Comparison of ENCODE assay signal across 1 cellular context in the genomic region with DNA sequence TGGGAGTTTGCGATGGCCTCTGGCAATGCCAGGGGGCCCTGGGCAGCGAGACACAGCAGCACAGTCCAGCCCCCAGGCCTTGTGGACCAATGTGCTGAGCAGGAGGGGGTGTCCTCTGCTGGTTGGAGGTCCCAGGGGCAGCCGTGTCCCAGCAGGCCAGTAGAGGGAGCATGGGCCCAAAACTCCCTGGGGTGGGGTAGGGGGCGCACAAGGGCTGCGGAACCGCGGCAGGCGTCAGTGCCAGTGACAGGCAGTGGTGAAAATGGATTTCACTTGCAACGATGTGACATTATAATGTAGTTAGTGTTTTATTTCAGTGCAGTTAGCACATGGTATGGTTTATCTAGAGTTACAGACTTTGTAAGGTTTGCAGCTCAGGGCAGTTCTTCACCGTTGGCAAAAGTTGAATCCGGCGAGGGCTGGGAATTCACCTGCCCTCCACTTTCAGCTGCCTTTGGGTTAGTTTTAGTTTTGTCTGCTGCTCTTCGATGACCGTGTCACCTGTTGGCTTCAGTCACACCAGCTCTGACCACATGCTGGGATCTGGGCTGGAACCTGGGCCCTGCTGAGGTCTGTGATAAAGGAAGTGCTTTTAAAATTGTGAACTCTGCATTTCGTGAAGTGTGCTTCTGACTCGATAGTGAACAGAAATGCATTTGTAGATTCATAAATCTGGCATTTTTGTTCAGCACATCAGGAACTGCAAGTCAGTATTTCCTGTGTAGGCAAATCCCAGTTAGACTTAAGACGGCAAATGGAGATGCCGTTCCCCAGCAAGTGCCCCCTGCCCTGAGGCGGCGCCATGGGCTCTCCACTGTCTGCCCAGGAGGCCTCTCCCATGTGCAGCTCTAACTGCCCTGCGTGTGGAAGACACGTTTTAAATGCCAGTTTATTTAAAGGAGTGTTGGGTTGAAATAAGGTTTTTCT.
TF ChIP-seq lines count a peak whose summit lies in the region.

No MANE protein-coding gene starts in this region.

TF ChIP-seq in HepG2, 621 proteins besides CTCF, POLR2A, EP300 and RAD21 (continued from another document and continues in another):
- TF ChIP-seq, protein P1, sequence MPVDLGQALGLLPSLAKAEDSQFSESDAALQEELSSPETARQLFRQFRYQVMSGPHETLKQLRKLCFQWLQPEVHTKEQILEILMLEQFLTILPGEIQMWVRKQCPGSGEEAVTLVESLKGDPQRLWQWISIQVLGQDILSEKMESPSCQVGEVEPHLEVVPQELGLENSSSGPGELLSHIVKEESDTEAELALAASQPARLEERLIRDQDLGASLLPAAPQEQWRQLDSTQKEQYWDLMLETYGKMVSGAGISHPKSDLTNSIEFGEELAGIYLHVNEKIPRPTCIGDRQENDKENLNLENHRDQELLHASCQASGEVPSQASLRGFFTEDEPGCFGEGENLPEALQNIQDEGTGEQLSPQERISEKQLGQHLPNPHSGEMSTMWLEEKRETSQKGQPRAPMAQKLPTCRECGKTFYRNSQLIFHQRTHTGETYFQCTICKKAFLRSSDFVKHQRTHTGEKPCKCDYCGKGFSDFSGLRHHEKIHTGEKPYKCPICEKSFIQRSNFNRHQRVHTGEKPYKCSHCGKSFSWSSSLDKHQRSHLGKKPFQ (CRISPR knock-in tag; IDR thresholded peaks at IDR 0.05; ENCODE audit: insufficient replicate concordance): no peak
- TF ChIP-seq HOXA5 (CRISPR knock-in tag; IDR thresholded peaks at IDR 0.05): peak; percentile 79
- no peak for TF ChIP-seq ZNF816 (CRISPR knock-in tag; IDR thresholded peaks at IDR 0.05; ENCODE audit: borderline replicate concordance)
- TF ChIP-seq, protein P2, sequence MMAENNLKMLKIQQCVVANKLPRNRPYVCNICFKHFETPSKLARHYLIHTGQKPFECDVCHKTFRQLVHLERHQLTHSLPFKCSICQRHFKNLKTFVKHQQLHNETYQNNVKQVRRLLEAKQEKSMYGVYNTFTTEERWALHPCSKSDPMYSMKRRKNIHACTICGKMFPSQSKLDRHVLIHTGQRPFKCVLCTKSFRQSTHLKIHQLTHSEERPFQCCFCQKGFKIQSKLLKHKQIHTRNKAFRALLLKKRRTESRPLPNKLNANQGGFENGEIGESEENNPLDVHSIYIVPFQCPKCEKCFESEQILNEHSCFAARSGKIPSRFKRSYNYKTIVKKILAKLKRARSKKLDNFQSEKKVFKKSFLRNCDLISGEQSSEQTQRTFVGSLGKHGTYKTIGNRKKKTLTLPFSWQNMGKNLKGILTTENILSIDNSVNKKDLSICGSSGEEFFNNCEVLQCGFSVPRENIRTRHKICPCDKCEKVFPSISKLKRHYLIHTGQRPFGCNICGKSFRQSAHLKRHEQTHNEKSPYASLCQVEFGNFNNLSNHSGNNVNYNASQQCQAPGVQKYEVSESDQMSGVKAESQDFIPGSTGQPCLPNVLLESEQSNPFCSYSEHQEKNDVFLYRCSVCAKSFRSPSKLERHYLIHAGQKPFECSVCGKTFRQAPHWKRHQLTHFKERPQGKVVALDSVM (CRISPR knock-in tag; IDR thresholded peaks at IDR 0.05): no peak
- TF ChIP-seq MAFG (CRISPR knock-in tag; IDR thresholded peaks at IDR 0.05): no peak
- TF ChIP-seq SKI (IDR thresholded peaks at IDR 0.05; ENCODE audit: partially characterized antibody): no peak
- no peak for TF ChIP-seq CEBPB (IDR thresholded peaks at IDR 0.05; ENCODE audit: borderline replicate concordance, low read depth, low read length)
- no peak for TF ChIP-seq CC2D1A (CRISPR knock-in tag; IDR thresholded peaks at IDR 0.05)
- TF ChIP-seq ZNF577 (CRISPR knock-in tag; IDR thresholded peaks at IDR 0.05; ENCODE audit: borderline replicate concordance, low read depth): no peak
- peak; percentile 66; the same call in 1 of the 2 replicates for TF ChIP-seq ZNF619 (CRISPR knock-in tag; IDR thresholded peaks at IDR 0.05)
- TF ChIP-seq, protein P3, sequence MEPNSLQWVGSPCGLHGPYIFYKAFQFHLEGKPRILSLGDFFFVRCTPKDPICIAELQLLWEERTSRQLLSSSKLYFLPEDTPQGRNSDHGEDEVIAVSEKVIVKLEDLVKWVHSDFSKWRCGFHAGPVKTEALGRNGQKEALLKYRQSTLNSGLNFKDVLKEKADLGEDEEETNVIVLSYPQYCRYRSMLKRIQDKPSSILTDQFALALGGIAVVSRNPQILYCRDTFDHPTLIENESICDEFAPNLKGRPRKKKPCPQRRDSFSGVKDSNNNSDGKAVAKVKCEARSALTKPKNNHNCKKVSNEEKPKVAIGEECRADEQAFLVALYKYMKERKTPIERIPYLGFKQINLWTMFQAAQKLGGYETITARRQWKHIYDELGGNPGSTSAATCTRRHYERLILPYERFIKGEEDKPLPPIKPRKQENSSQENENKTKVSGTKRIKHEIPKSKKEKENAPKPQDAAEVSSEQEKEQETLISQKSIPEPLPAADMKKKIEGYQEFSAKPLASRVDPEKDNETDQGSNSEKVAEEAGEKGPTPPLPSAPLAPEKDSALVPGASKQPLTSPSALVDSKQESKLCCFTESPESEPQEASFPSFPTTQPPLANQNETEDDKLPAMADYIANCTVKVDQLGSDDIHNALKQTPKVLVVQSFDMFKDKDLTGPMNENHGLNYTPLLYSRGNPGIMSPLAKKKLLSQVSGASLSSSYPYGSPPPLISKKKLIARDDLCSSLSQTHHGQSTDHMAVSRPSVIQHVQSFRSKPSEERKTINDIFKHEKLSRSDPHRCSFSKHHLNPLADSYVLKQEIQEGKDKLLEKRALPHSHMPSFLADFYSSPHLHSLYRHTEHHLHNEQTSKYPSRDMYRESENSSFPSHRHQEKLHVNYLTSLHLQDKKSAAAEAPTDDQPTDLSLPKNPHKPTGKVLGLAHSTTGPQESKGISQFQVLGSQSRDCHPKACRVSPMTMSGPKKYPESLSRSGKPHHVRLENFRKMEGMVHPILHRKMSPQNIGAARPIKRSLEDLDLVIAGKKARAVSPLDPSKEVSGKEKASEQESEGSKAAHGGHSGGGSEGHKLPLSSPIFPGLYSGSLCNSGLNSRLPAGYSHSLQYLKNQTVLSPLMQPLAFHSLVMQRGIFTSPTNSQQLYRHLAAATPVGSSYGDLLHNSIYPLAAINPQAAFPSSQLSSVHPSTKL (CRISPR knock-in tag; IDR thresholded peaks at IDR 0.05): peak; percentile 62
- no peak for TF ChIP-seq PHF21A (CRISPR knock-in tag; IDR thresholded peaks at IDR 0.05)
- no peak for TF ChIP-seq ZNF44 (CRISPR knock-in tag; IDR thresholded peaks at IDR 0.05)
- TF ChIP-seq, protein P4, sequence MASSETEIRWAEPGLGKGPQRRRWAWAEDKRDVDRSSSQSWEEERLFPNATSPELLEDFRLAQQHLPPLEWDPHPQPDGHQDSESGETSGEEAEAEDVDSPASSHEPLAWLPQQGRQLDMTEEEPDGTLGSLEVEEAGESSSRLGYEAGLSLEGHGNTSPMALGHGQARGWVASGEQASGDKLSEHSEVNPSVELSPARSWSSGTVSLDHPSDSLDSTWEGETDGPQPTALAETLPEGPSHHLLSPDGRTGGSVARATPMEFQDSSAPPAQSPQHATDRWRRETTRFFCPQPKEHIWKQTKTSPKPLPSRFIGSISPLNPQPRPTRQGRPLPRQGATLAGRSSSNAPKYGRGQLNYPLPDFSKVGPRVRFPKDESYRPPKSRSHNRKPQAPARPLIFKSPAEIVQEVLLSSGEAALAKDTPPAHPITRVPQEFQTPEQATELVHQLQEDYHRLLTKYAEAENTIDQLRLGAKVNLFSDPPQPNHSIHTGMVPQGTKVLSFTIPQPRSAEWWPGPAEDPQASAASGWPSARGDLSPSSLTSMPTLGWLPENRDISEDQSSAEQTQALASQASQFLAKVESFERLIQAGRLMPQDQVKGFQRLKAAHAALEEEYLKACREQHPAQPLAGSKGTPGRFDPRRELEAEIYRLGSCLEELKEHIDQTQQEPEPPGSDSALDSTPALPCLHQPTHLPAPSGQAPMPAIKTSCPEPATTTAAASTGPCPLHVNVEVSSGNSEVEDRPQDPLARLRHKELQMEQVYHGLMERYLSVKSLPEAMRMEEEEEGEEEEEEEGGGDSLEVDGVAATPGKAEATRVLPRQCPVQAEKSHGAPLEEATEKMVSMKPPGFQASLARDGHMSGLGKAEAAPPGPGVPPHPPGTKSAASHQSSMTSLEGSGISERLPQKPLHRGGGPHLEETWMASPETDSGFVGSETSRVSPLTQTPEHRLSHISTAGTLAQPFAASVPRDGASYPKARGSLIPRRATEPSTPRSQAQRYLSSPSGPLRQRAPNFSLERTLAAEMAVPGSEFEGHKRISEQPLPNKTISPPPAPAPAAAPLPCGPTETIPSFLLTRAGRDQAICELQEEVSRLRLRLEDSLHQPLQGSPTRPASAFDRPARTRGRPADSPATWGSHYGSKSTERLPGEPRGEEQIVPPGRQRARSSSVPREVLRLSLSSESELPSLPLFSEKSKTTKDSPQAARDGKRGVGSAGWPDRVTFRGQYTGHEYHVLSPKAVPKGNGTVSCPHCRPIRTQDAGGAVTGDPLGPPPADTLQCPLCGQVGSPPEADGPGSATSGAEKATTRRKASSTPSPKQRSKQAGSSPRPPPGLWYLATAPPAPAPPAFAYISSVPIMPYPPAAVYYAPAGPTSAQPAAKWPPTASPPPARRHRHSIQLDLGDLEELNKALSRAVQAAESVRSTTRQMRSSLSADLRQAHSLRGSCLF (CRISPR knock-in tag; IDR thresholded peaks at IDR 0.05; ENCODE audit: borderline replicate concordance): no peak
- TF ChIP-seq, protein P5, sequence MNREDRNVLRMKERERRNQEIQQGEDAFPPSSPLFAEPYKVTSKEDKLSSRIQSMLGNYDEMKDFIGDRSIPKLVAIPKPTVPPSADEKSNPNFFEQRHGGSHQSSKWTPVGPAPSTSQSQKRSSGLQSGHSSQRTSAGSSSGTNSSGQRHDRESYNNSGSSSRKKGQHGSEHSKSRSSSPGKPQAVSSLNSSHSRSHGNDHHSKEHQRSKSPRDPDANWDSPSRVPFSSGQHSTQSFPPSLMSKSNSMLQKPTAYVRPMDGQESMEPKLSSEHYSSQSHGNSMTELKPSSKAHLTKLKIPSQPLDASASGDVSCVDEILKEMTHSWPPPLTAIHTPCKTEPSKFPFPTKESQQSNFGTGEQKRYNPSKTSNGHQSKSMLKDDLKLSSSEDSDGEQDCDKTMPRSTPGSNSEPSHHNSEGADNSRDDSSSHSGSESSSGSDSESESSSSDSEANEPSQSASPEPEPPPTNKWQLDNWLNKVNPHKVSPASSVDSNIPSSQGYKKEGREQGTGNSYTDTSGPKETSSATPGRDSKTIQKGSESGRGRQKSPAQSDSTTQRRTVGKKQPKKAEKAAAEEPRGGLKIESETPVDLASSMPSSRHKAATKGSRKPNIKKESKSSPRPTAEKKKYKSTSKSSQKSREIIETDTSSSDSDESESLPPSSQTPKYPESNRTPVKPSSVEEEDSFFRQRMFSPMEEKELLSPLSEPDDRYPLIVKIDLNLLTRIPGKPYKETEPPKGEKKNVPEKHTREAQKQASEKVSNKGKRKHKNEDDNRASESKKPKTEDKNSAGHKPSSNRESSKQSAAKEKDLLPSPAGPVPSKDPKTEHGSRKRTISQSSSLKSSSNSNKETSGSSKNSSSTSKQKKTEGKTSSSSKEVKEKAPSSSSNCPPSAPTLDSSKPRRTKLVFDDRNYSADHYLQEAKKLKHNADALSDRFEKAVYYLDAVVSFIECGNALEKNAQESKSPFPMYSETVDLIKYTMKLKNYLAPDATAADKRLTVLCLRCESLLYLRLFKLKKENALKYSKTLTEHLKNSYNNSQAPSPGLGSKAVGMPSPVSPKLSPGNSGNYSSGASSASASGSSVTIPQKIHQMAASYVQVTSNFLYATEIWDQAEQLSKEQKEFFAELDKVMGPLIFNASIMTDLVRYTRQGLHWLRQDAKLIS (CRISPR knock-in tag; IDR thresholded peaks at IDR 0.05): no peak
- TF ChIP-seq ZNF10 (CRISPR knock-in tag; IDR thresholded peaks at IDR 0.05; ENCODE audit: borderline replicate concordance, low read depth): no peak
- TF ChIP-seq FOXK1 (CRISPR knock-in tag; IDR thresholded peaks at IDR 0.05; ENCODE audit: borderline replicate concordance, low read depth): no peak; the same call in 1 of the 2 replicates
- TF ChIP-seq ETV5 (CRISPR knock-in tag; IDR thresholded peaks at IDR 0.05; ENCODE audit: borderline replicate concordance): peak; percentile 59; the same call in 1 of the 2 replicates
- TF ChIP-seq ZNF121 (CRISPR knock-in tag; IDR thresholded peaks at IDR 0.05): no peak
- TF ChIP-seq NFRKB (IDR thresholded peaks at IDR 0.05): no peak
- TF ChIP-seq ZNF251 (CRISPR knock-in tag; IDR thresholded peaks at IDR 0.05): no peak
- TF ChIP-seq GATAD1 (CRISPR knock-in tag; IDR thresholded peaks at IDR 0.05): peak; percentile 77
- TF ChIP-seq ZNF670 (CRISPR knock-in tag; IDR thresholded peaks at IDR 0.05; ENCODE audit: borderline replicate concordance): no peak
- TF ChIP-seq, protein P6, sequence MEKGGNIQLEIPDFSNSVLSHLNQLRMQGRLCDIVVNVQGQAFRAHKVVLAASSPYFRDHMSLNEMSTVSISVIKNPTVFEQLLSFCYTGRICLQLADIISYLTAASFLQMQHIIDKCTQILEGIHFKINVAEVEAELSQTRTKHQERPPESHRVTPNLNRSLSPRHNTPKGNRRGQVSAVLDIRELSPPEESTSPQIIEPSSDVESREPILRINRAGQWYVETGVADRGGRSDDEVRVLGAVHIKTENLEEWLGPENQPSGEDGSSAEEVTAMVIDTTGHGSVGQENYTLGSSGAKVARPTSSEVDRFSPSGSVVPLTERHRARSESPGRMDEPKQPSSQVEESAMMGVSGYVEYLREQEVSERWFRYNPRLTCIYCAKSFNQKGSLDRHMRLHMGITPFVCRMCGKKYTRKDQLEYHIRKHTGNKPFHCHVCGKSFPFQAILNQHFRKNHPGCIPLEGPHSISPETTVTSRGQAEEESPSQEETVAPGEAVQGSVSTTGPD (CRISPR knock-in tag; IDR thresholded peaks at IDR 0.05): no peak
- TF ChIP-seq XRCC5 (optimal IDR thresholded peaks at IDR 0.05; ENCODE audit: low read length): peak; percentile 100
- no peak for TF ChIP-seq GZF1 (CRISPR knock-in tag; IDR thresholded peaks at IDR 0.05)
- no peak for TF ChIP-seq HMG20B (CRISPR knock-in tag; conservative IDR thresholded peaks at IDR 0.05)
- TF ChIP-seq, protein P7, sequence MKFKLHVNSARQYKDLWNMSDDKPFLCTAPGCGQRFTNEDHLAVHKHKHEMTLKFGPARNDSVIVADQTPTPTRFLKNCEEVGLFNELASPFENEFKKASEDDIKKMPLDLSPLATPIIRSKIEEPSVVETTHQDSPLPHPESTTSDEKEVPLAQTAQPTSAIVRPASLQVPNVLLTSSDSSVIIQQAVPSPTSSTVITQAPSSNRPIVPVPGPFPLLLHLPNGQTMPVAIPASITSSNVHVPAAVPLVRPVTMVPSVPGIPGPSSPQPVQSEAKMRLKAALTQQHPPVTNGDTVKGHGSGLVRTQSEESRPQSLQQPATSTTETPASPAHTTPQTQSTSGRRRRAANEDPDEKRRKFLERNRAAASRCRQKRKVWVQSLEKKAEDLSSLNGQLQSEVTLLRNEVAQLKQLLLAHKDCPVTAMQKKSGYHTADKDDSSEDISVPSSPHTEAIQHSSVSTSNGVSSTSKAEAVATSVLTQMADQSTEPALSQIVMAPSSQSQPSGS (CRISPR knock-in tag; IDR thresholded peaks at IDR 0.05): peak; percentile 74; the same call in 1 of the 2 replicates
- no peak for TF ChIP-seq ZMAT3 (CRISPR knock-in tag; conservative IDR thresholded peaks at IDR 0.05)
- peak; percentile 90; the same call in 1 of the 2 replicates for TF ChIP-seq MAZ (IDR thresholded peaks at IDR 0.05; ENCODE audit: borderline replicate concordance, low read depth, low read length)
- TF ChIP-seq MAZ (CRISPR knock-in tag; IDR thresholded peaks at IDR 0.05; ENCODE audit: low read depth): peak; percentile 74; the same call in 1 of the 2 replicates
- TF ChIP-seq ZNF616 (CRISPR knock-in tag; IDR thresholded peaks at IDR 0.05; ENCODE audit: low read depth): no peak
- no peak for TF ChIP-seq SNAPC2 (CRISPR knock-in tag; IDR thresholded peaks at IDR 0.05)
- peak; percentile 52; the same call in 1 of the 2 replicates for TF ChIP-seq MIER3 (CRISPR knock-in tag; IDR thresholded peaks at IDR 0.05; ENCODE audit: borderline replicate concordance)
